In genomic region chr2:205025580-205026240, GRCh38 we compare ENCODE assay signal across 10 cellular contexts.
DNase-seq lines count a peak whose midpoint lies in the region; ATAC-seq, FAIRE-seq and TF ChIP-seq lines count a peak whose summit lies in the region.
"Had no signal": no experiment of that assay in that cellular context is flagged by ENCODE, and none has a peak within 500 bp of the region (broad histone marks: within the 10 kb centered on the region; RNA-seq: fewer than 3 reads in every experiment).

No MANE protein-coding gene starts in this region.

- H3K27me3 ChIP-seq in CD4-positive, alpha-beta memory T cell (ENCODE audit: insufficient read depth, low read length): no peaks in the 10 kb centered on the region
- H3K27me3 ChIP-seq in endothelial cell of umbilical vein (ENCODE audit: control insufficient read depth in 2 of 2, insufficient read depth in 2 of 2, low read length in 2 of 2): no peaks in the 10 kb centered on the region

- peaks cover 4% of the 10 kb centered on the region for H3K9me1 ChIP-seq in endothelial cell of umbilical vein (replicated peaks; ENCODE audit: control insufficient read depth, extremely low read depth, insufficient read depth, low read length)

- peak; percentile 70 for FAIRE-seq in endothelial cell of umbilical vein (lab: Jason Lieb, UNC)

- H2AFZ ChIP-seq in endothelial cell of umbilical vein (ENCODE audit: low read depth, low read length): no peak overlapping the region

- no peaks in the 10 kb centered on the region for H3K27me3 Mint-ChIP-seq in CD4-positive, alpha-beta memory T cell
- no peaks in the 10 kb centered on the region for H3K27me3 Mint-ChIP-seq in T-cell

- POLR2A ChIA-PET in CD4-positive, alpha-beta memory T cell (lab: Charles Lee; ENCODE audit: partially characterized antibody): interaction anchor here (1.1 kb wide), 1 partner anchor 58 kb away, joined by 3 read pairs; no protein-coding TSS in a partner anchor
- POLR2A ChIA-PET in T-cell (lab: Charles Lee): no interaction called here
- POLR2A ChIA-PET in endothelial cell of umbilical vein (lab: Charles Lee): no interaction called here

- ATAC-seq in T-cell (replicated peaks in 1 of 4) (no peak), HG03135 (IDR thresholded peaks at IDR 0.05; ENCODE audit: unreplicated experiment) (no peak)

- H4K20me1 ChIP-seq in endothelial cell of umbilical vein (replicated peaks; ENCODE audit: control insufficient read depth, extremely low read depth, insufficient read depth, low read length): no peaks in the 10 kb centered on the region

- no peak overlapping the region for H3K4me3 ChIP-seq in CD4-positive, alpha-beta memory T cell (ENCODE audit: low read length in 2 of 2)
- no peak overlapping the region for H3K4me3 ChIP-seq in endothelial cell of umbilical vein (replicated peaks in 1 of 3; ENCODE audit: insufficient read depth in 1 of 3, low read depth in 1 of 3, low read length in 3 of 3)

- CTCF ChIA-PET in CD4-positive, alpha-beta memory T cell (lab: Charles Lee; ENCODE audit: partially characterized antibody): no interaction called here
- CTCF ChIA-PET in T-cell (lab: Charles Lee) (no interaction called here), endothelial cell of umbilical vein (lab: Charles Lee) (no interaction called here)

- peak overlapping the region in 6 of 8 donors; percentile 0 to 37 (median 24) for H3K4me3 Mint-ChIP-seq in CD4-positive, alpha-beta memory T cell
- H3K4me3 Mint-ChIP-seq in T-cell: peak overlapping the region in 1 of 3 donors; percentile 55

- no peak for DNase-seq in CD4-positive, alpha-beta memory T cell
- DNase-seq in T-cell (no peak), endothelial cell of umbilical vein (ENCODE audit: low read depth, low spot score) (peak; percentile 67), pons (ENCODE audit: low spot score) (peak; percentile 22), NCI-H526 treated with DMSO at 0.1 percent for 48 hours (lab: John Stamatoyannopoulos, UW) (no peak), globus pallidus (ENCODE audit: low spot score) (no peak), middle frontal gyrus (ENCODE audit: extremely low spot score, low spot score) (no peak)
- DNase-seq: NCI-H2107, RPMI8226 had no signal

- dilution Hi-C loops in endothelial cell of umbilical vein (cut with MboI; ENCODE audit: extremely low pct_ligation_motif_present, low sequenced_read_pairs): no loop called here

- TF ChIP-seq POLR2A in endothelial cell of umbilical vein (IDR thresholded peaks at IDR 0.05; ENCODE audit: low read depth, low read length): no peak

- no peak for TF ChIP-seq CTCF in endothelial cell of umbilical vein (IDR thresholded peaks at IDR 0.05; ENCODE audit: extremely low read depth in 1 of 2, insufficient read depth in 1 of 2, low read depth in 1 of 2, low read length in 2 of 2)

- H3K27ac Mint-ChIP-seq in CD4-positive, alpha-beta memory T cell: peak overlapping the region in 2 of 7 donors; percentile 1 to 5
- H3K27ac Mint-ChIP-seq in T-cell: peak overlapping the region; percentile 7 to 15

- peaks cover 9% of the 10 kb centered on the region for H3K4me1 ChIP-seq in CD4-positive, alpha-beta memory T cell (ENCODE audit: insufficient read depth, low read length)
- H3K4me1 ChIP-seq in endothelial cell of umbilical vein (ENCODE audit: control insufficient read depth, extremely low read depth, insufficient read depth, low read length): peaks cover 13% of the 10 kb centered on the region

- no peak overlapping the region for H3K9ac ChIP-seq in endothelial cell of umbilical vein (replicated peaks; ENCODE audit: extremely low read depth, insufficient read depth, low read length)

- no peaks in the 10 kb centered on the region for H3K79me2 ChIP-seq in endothelial cell of umbilical vein (ENCODE audit: control insufficient read depth, insufficient read depth, low read length)

- no peak overlapping the region for H3K27ac ChIP-seq in CD4-positive, alpha-beta memory T cell (ENCODE audit: low read depth, low read length)
- H3K27ac ChIP-seq in endothelial cell of umbilical vein (ENCODE audit: insufficient read depth, low read depth, low read length): peak overlapping the region; percentile 44

- peaks cover 0 to under 1% (median 0%) of the 10 kb centered on the region in 8 donors for H3K9me3 Mint-ChIP-seq in CD4-positive, alpha-beta memory T cell
- no peaks in the 10 kb centered on the region for H3K9me3 Mint-ChIP-seq in T-cell

- no TSS peak for BruUV-seq in endothelial cell of umbilical vein (replicated peaks; lab: Mats Ljungman, UMichigan)

- H3K9me3 ChIP-seq in CD4-positive, alpha-beta memory T cell (ENCODE audit: control insufficient read depth in 1 of 2, low read length in 2 of 2): no peaks in the 10 kb centered on the region
- no peaks in the 10 kb centered on the region for H3K9me3 ChIP-seq in endothelial cell of umbilical vein (replicated peaks; ENCODE audit: control insufficient read depth, insufficient read depth, low read length)

- peak overlapping the region; percentile 33 for H3K4me2 ChIP-seq in endothelial cell of umbilical vein (ENCODE audit: insufficient read depth, low read length)

- H3K36me3 ChIP-seq in CD4-positive, alpha-beta memory T cell (ENCODE audit: insufficient read depth, low read length): no peaks in the 10 kb centered on the region
- H3K36me3 ChIP-seq in endothelial cell of umbilical vein (ENCODE audit: control insufficient read depth in 2 of 2, extremely low read depth in 1 of 2, insufficient read depth in 2 of 2, low read length in 2 of 2): no peaks in the 10 kb centered on the region

- intact Hi-C loops in CD4-positive, alpha-beta memory T cell (cut with micrococcal nuclease): no loop called here
- intact Hi-C loops in endothelial cell of umbilical vein (cut with micrococcal nuclease): loop anchor here (10.0 kb wide), 2 partner anchors 701 to 911 kb away; no protein-coding TSS in a partner anchor

- peaks cover 13 to 24% (median 19%) of the 10 kb centered on the region in 4 donors for H3K4me1 Mint-ChIP-seq in CD4-positive, alpha-beta memory T cell
- H3K4me1 Mint-ChIP-seq in T-cell: peaks cover 24 to 32% (median 26%) of the 10 kb centered on the region in 3 donors

- no peaks in the 10 kb centered on the region for H3K36me3 Mint-ChIP-seq in CD4-positive, alpha-beta memory T cell
- no peaks in the 10 kb centered on the region for H3K36me3 Mint-ChIP-seq in T-cell

TF ChIP-seq in endothelial cell of umbilical vein, 7 proteins besides CTCF, POLR2A, EP300 and RAD21:
- TF ChIP-seq POLR2AphosphoS5 (IDR thresholded peaks at IDR 0.05; ENCODE audit: insufficient read depth, low read depth, low read length): no peak
- no peak for TF ChIP-seq GATA2 (IDR thresholded peaks at IDR 0.05; ENCODE audit: insufficient read depth, insufficient read length, low read depth, low read length)
- no peak for TF ChIP-seq JUN (IDR thresholded peaks at IDR 0.05; ENCODE audit: borderline replicate concordance, insufficient read depth, insufficient read length, low read depth)
- no peak for TF ChIP-seq MAX (IDR thresholded peaks at IDR 0.05; ENCODE audit: insufficient read depth, insufficient read length)
- TF ChIP-seq MYC (IDR thresholded peaks at IDR 0.05; ENCODE audit: low read depth, low read length): no peak

Comparison
In these comparisons a context has a peak if more than half of its experiments do, and no peak if none do; other contexts are left out.
1. DNase-seq: peak in endothelial cell of umbilical vein (single experiment) and pons (single experiment); none in CD4-positive, alpha-beta memory T cell (0 of 5), T-cell (0 of 34), NCI-H526 treated with DMSO at 0.1 percent for 48 hours (single experiment), globus pallidus (single experiment) and middle frontal gyrus (single experiment).